In genomic region chr18:3871687-3872086, GRCh38 we compare ENCODE assay signal across 30 cellular contexts.
"Had no signal": no experiment of that assay in that cellular context is flagged by ENCODE, and none has a peak within 500 bp of the region (broad histone marks: within the 10 kb centered on the region; RNA-seq: fewer than 3 reads in every experiment).

No MANE protein-coding gene starts in this region.

- H3K4me3 ChIP-seq: ascending aorta, breast epithelium had no signal

- ATAC-seq: activated CD8-positive, alpha-beta memory T cell treated with anti-CD3 and anti-CD28 coated beads, Interleukin-2, amount 10 ng/mL, durations not matched to agents 7 days and 5 days; activated T-cell treated with anti-CD3 and anti-CD28 coated beads, Interleukin-2, amount 50 U/mL, for 72 hours; activated T-helper 17 cell treated with anti-CD3 and anti-CD28 coated beads, Interleukin-2, amount 50 U/mL, for 72 hours; PC-3 had no signal

- H3K27ac ChIP-seq: ascending aorta, breast epithelium, WERI-Rb-1 had no signal

- DNase-seq: activated CD4-positive, alpha-beta memory T cell treated with anti-CD3 and anti-CD28 coated beads, Interleukin-2, amount 10 ng/mL, durations not matched to agents 7 days and 5 days; activated CD4-positive, alpha-beta T cell treated with anti-CD3 and anti-CD28 coated beads for 1 hour; activated CD4-positive, alpha-beta T cell treated with anti-CD3 and anti-CD28 coated beads for 48 hours; activated CD4-positive, CD25-positive, alpha-beta regulatory T cell; activated CD8-positive, alpha-beta memory T cell treated with anti-CD3 and anti-CD28 coated beads for 24 hours; activated CD8-positive, alpha-beta memory T cell treated with anti-CD3 and anti-CD28 coated beads, Interleukin-2, amount 10 ng/mL, durations not matched to agents 7 days and 5 days; activated effector memory CD4-positive, alpha-beta T cell treated with anti-CD3 and anti-CD28 coated beads, Interleukin-2, amount 50 U/mL, for 16 hours; activated naive CD4-positive, alpha-beta T cell; activated naive CD4-positive, alpha-beta T cell treated with anti-CD3 and anti-CD28 coated beads, Interleukin-2, amount 50 U/mL, for 16 hours; activated naive CD8-positive, alpha-beta T cell treated with anti-CD3 and anti-CD28 coated beads for 36 hours; activated T-cell treated with anti-CD3 and anti-CD28 coated beads, Interleukin-2, amount 50 U/mL, for 1 hour; activated T-cell treated with anti-CD3 and anti-CD28 coated beads, Interleukin-2, amount 50 U/mL, for 72 hours; amniotic stem cell; cerebellar nuclear complex; NCI-H1092 treated with DMSO at 0.1 percent for 48 hours; NCI-H146; NCI-H187 treated with DMSO at 0.1 percent for 48 hours; NCI-H2081; NCI-H2171; NCI-H510A; NCI-H526; NCI-H748 treated with DMSO at 0.1 percent for 48 hours; NK-92 treated with Interleukin-12 subunit alpha and Interleukin-12 subunit beta, amount 100 ng/mL, for 24 hours; PC-3; Right ventricle myocardium superior; T1000; WERI-Rb-1 had no signal

- H3K27me3 ChIP-seq: ascending aorta, breast epithelium had no signal
